ENCODE assay signal across 12 cellular contexts in the genomic region with DNA sequence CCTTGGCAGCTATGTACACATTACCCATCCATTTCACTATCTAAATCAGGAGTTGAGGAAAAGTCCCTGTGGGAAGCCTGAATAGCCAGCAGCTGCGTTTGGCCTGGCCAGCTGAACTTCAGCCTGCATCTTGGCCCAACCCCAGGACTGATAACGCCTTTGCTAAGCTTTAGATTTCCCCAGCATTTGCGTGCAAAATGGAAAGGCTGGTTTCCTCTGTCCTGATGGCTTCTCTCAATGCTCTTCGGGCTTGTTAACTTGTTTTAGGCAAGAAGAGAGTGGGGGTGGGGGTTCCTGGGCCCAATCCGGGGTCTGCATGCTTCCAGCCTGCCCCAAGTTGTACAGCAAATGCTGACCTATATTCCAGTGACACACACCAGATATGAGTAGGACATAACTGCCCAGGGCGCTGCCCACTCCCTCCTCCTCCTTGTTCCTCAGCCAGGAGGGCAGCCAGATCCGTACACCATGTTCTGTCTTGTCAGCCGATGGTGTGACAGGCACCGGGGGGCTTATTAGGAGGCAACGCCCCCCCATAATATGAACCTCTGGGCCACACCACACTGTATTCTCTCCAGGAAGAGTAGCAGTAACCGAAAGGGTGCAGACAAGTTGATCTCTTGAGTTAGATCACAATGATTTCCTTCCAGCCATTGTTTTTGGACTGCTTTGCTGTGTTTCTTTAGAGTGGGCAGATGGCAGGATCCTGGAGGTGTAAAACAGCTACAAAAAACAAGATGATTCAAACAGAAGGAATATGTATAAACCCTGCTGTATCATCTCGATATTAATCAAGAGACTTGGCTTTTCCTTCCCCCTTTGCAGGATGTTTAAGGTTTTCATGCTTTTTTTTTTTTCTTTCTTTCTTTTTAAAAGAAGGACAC.
DNase-seq lines count a peak whose midpoint lies in the region; ATAC-seq and TF ChIP-seq lines count a peak whose summit lies in the region.
"Had no signal": no experiment of that assay in that cellular context is flagged by ENCODE, and none has a peak within 500 bp of the region (broad histone marks: within the 10 kb centered on the region; RNA-seq: fewer than 3 reads in every experiment).

No MANE protein-coding gene starts in this region.

- H3F3A ChIP-seq in PC-9 (ENCODE audit: insufficient read depth, low read depth) = no peaks in the 10 kb centered on the region

- no peaks in the 10 kb centered on the region for H3K27me3 Mint-ChIP-seq in nephron progenitor cell (ENCODE audit: low read depth, poor library complexity)

- H2AFZ ChIP-seq in ACC112 (ENCODE audit: low read length, unreplicated experiment) (peak overlapping the region; percentile 73), PC-9 (peak overlapping the region; percentile 66; the same call in 1 of the 2 replicates), fibroblast of lung (ENCODE audit: low read length) (peak overlapping the region; percentile 60)

- H3K4me2 ChIP-seq in PC-9 (peak overlapping the region; percentile 44; the same call in 1 of the 2 replicates), fibroblast of lung (ENCODE audit: extremely low read depth, insufficient read depth, low read length) (peak overlapping the region; percentile 72)

- no peak for TF ChIP-seq CTCF in PC-9 (conservative IDR thresholded peaks at IDR 0.05)
- TF ChIP-seq CTCF in fibroblast of lung (conservative IDR thresholded peaks at IDR 0.05 in 1 of 2, IDR thresholded peaks at IDR 0.05 in 1 of 2; ENCODE audit: low read depth in 1 of 2, low read length in 2 of 2) = no peak
- no peak for TF ChIP-seq CTCF in nephron progenitor cell (IDR thresholded peaks at IDR 0.05)

- H3K36me3 ChIP-seq in ACC112 (ENCODE audit: insufficient read depth, low read length) (no peaks in the 10 kb centered on the region), PC-9 (ENCODE audit: low read depth) (no peaks in the 10 kb centered on the region), fibroblast of lung (ENCODE audit: control insufficient read depth, insufficient read depth, low read length) (no peaks in the 10 kb centered on the region)

- H3K27ac ChIP-seq in ACC112 (ENCODE audit: low read depth, low read length) = peak overlapping the region; percentile 76
- H3K27ac ChIP-seq in PC-9 = no peak overlapping the region
- H3K27ac ChIP-seq in fibroblast of lung (ENCODE audit: insufficient read depth, low read length) = peak overlapping the region; percentile 8

- H4K20me1 ChIP-seq in PC-9 (ENCODE audit: insufficient read depth) = no peaks in the 10 kb centered on the region
- H4K20me1 ChIP-seq in fibroblast of lung (ENCODE audit: control insufficient read depth, extremely low read depth, insufficient read depth, low read length) = no peaks in the 10 kb centered on the region

- H3K4me3 ChIP-seq in ACC112 (ENCODE audit: low read depth, low read length) = peak overlapping the region; percentile 60
- no peak overlapping the region for H3K4me3 ChIP-seq in PC-9
- no peak overlapping the region for H3K4me3 ChIP-seq in fibroblast of lung (replicated peaks in 1 of 4; ENCODE audit: control extremely low read depth in 1 of 4, insufficient read depth in 1 of 4, low read depth in 3 of 4, low read length in 4 of 4)

- BruUV-seq in PC-9 (replicated peaks; lab: Mats Ljungman, UMichigan) = no TSS peak

- peaks cover 68% of the 10 kb centered on the region for H3K4me1 Mint-ChIP-seq in nephron progenitor cell

- H3K9me2 ChIP-seq in PC-9 (ENCODE audit: insufficient read depth) = no peaks in the 10 kb centered on the region

- H3K9me3 Mint-ChIP-seq in nephron progenitor cell = no peaks in the 10 kb centered on the region
- H3K9me3 Mint-ChIP-seq: stimulated activated effector memory CD8-positive, alpha-beta T cell treated with anti-CD3 and anti-CD28 coated beads, Interleukin-12 subunit alpha, Interleukin-12 subunit beta, amount 100 ng/mL, for 72 hours had no signal

- H3K4me1 ChIP-seq in ACC112 (ENCODE audit: control insufficient read depth, insufficient read depth, low read length, unreplicated experiment) (peaks cover 23% of the 10 kb centered on the region), PC-9 (replicated peaks; ENCODE audit: insufficient read depth) (0 out of 2 replicates have a peak, but pooled peaks cover 5% of the 10 kb centered on the region), fibroblast of lung (ENCODE audit: control insufficient read depth, extremely low read depth, insufficient read depth, low read length) (peaks cover 20% of the 10 kb centered on the region)

- H3K4me3 Mint-ChIP-seq in nephron progenitor cell = no peak overlapping the region
- H3K4me3 Mint-ChIP-seq: stimulated activated effector memory CD8-positive, alpha-beta T cell treated with anti-CD3 and anti-CD28 coated beads, Interleukin-12 subunit alpha, Interleukin-12 subunit beta, amount 100 ng/mL, for 72 hours had no signal

- peak in 1 of 2 experiments; percentile 34 for DNase-seq in PC-9
- DNase-seq in fibroblast of lung (ENCODE audit: low read depth in 2 of 2) = peak; percentile 81 to 89
- DNase-seq in nephron progenitor cell = no peak
- no peak for DNase-seq in NCI-H2081 treated with DMSO at 0.1 percent for 48 hours (lab: John Stamatoyannopoulos, UW)
- DNase-seq in RKO (ENCODE audit: low spot score) = no peak
- no peak for DNase-seq in SW 1271 (lab: John Stamatoyannopoulos, UW)
- DNase-seq: activated CD4-positive, alpha-beta T cell treated with anti-CD3 and anti-CD28 coated beads, Interleukin-2, amount 50 U/mL, for 1 hour; cortex of kidney; NCI-H2171 treated with DMSO at 0.1 percent for 48 hours had no signal

- peak overlapping the region; percentile 38 for H3K27ac Mint-ChIP-seq in nephron progenitor cell
- H3K27ac Mint-ChIP-seq: stimulated activated effector memory CD8-positive, alpha-beta T cell treated with anti-CD3 and anti-CD28 coated beads, Interleukin-12 subunit alpha, Interleukin-12 subunit beta, amount 100 ng/mL, for 72 hours had no signal

- H3K79me2 ChIP-seq in ACC112 (ENCODE audit: control insufficient read depth, insufficient read depth, low read length, unreplicated experiment) (no peaks in the 10 kb centered on the region), PC-9 (ENCODE audit: low read depth) (no peaks in the 10 kb centered on the region), fibroblast of lung (ENCODE audit: control insufficient read depth, insufficient read depth, low read length) (no peaks in the 10 kb centered on the region)

- H3K9ac ChIP-seq in fibroblast of lung (ENCODE audit: insufficient read depth, low read length) = no peak overlapping the region

- H3K9me3 ChIP-seq in PC-9 (ENCODE audit: insufficient read depth, low read depth) (no peaks in the 10 kb centered on the region), fibroblast of lung (ENCODE audit: control insufficient read depth, insufficient read depth, low read depth, low read length) (no peaks in the 10 kb centered on the region)

- CTCF ChIA-PET in PC-9 (lab: Charles Lee) = no interaction called here

- ATAC-seq in HG03159 (IDR thresholded peaks at IDR 0.05; ENCODE audit: unreplicated experiment) = no peak
- ATAC-seq: stimulated activated effector memory CD8-positive, alpha-beta T cell treated with anti-CD3 and anti-CD28 coated beads, Interleukin-12 subunit alpha, Interleukin-12 subunit beta, amount 100 ng/mL, for 72 hours had no signal

- intact Hi-C loops in PC-9 (cut with micrococcal nuclease; ENCODE audit: unreplicated experiment) = loop anchor here (10.0 kb wide), 1 partner anchor 89 kb away; no protein-coding TSS in a partner anchor

- H3K36me3 Mint-ChIP-seq in nephron progenitor cell (ENCODE audit: low read depth) = no peaks in the 10 kb centered on the region
- H3K36me3 Mint-ChIP-seq: stimulated activated effector memory CD8-positive, alpha-beta T cell treated with anti-CD3 and anti-CD28 coated beads, Interleukin-12 subunit alpha, Interleukin-12 subunit beta, amount 100 ng/mL, for 72 hours had no signal

- POLR2A ChIA-PET in PC-9 (lab: Charles Lee; ENCODE audit: unreplicated experiment) = interaction anchor here (0.6 kb wide), 1 partner anchor 143 kb away, joined by 4 read pairs; no protein-coding TSS in a partner anchor

- H3K27me3 ChIP-seq in ACC112 (ENCODE audit: insufficient read depth, low read length) = no peaks in the 10 kb centered on the region
- no peaks in the 10 kb centered on the region for H3K27me3 ChIP-seq in PC-9 (ENCODE audit: insufficient read depth, low read depth)
- no peaks in the 10 kb centered on the region for H3K27me3 ChIP-seq in fibroblast of lung (ENCODE audit: control insufficient read depth, insufficient read depth, low read length)

Comparison
In these comparisons a context has a peak if more than half of its experiments do, and no peak if none do; other contexts are left out.
1. DNase-seq: peak in fibroblast of lung (2 of 2); none in nephron progenitor cell (single experiment), NCI-H2081 treated with DMSO at 0.1 percent for 48 hours (single experiment), RKO (single experiment) and SW 1271 (0 of 2).
2. Peak in every context shown above with its lines, with median percentiles within 50 percentile points of each other: H2AFZ ChIP-seq.